In the genomic region with DNA sequence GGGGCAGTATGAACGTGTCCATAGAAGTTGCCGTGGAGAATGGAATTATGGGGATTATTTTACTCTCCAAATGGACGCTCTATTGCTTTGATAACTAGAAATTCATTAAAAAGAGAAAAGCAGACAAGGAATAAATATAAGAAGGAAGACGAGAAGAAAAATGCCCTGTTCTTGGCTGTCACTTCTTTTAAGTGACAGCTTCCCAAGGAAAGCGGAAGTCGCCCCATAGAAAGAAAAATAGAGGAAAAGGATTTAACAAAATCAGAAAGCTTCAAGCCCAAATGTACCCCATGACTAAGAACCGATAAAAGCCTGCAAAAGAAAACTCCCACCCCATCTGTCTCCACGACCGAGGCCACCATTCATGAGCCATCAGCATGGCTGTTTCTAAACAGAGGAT, we compare ENCODE assay signal across 35 cellular contexts.
"Had no signal": no experiment of that assay in that cellular context is flagged by ENCODE, and none has a peak within 500 bp of the region (broad histone marks: within the 10 kb centered on the region; RNA-seq: fewer than 3 reads in every experiment).

No MANE protein-coding gene starts in this region.

- H3K9me3 ChIP-seq: MG63 had no signal

- H3K27ac ChIP-seq: KMS-11 had no signal

- H3K36me3 ChIP-seq: MG63 had no signal

- DNase-seq: Karpas-422, Kasumi-1, MG63, MM.1S, MV-4-11, NCI-H1048, NCI-H1092, NCI-H1092 treated with DMSO at 0.1 percent for 48 hours, NCI-H1105, NCI-H1105 treated with DMSO at 0.1 percent for 48 hours, NCI-H1417, NCI-H1417 treated with DMSO at 0.1 percent for 48 hours, NCI-H1436, NCI-H1436 treated with DMSO at 0.1 percent for 48 hours, NCI-H146, NCI-H1694, NCI-H1694 treated with DMSO at 0.1 percent for 48 hours, NCI-H187, NCI-H187 treated with DMSO at 0.1 percent for 48 hours, NCI-H1930, NCI-H2029, NCI-H2029 treated with DMSO at 0.1 percent for 48 hours, NCI-H2081, NCI-H2081 treated with DMSO at 0.1 percent for 48 hours, NCI-H2107, NCI-H2171, NCI-H2171 treated with DMSO at 0.1 percent for 48 hours, NCI-H2227 treated with DMSO at 0.1 percent for 48 hours, NCI-H226, NCI-H345, NCI-H446, NCI-H446 treated with DMSO at 0.1 percent for 48 hours, NCI-H510A, NCI-H510A treated with DMSO at 0.1 percent for 48 hours had no signal

- H3K9ac ChIP-seq: KMS-11 had no signal

- H3K4me2 ChIP-seq: KMS-11 had no signal

- H3K4me3 ChIP-seq: MG63 had no signal
